ENCODE assay signal across 8 cellular contexts in the genomic region with DNA sequence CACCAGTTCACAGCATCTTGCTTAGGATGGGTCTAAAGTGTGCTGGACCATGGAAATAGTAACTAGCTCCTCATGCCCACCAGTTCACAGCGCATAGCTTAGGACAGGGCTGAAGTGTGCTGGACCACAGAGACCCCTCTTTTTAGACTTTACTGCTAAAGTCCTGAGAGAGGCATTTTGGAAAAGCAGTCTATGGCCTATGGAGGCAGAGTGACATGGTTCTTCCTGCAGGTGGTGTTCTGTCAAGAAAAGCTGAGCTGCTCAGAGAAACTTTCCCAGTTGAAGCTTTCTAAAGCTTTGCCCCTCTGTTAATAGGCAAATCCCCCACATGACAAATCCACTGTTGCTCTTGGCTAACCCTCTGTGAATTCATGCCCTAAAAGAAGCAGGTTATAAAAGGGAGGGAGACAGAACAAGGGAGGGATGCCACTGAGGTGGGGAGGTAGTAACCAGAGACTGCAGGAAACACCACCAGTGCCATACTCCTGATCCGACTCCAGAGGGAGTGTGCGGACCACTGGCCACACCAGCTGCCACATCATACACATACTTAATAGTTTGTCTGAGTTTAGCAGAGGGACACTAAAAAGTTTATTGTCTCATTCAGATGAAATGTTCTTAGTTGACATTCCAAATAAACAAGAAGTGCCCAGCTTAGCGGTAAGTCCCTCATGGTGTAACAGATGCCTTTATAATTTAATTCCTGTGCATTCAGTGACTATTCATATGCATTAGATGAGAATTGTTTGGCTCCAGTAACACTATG.
DNase-seq lines count a peak whose midpoint lies in the region; TF ChIP-seq lines count a peak whose summit lies in the region.

No MANE protein-coding gene starts in this region.

- intact Hi-C loops in CD14-positive monocyte (cut with micrococcal nuclease): no loop called here

- no peaks in the 10 kb centered on the region for H3K9me3 Mint-ChIP-seq in CD14-positive monocyte

- DNase-seq in DMS114 treated with DMSO at 0.1 percent for 48 hours (lab: John Stamatoyannopoulos, UW; ENCODE audit: unreplicated experiment): peak; percentile 8
- DNase-seq in HuH-7.5 (ENCODE audit: low spot score): peak; percentile 18
- DNase-seq in astrocyte of the hippocampus (ENCODE audit: low read depth, low spot score): peak; percentile 58
- peak; percentile 12 to 52 for DNase-seq in lung microvascular endothelial cell (ENCODE audit: low read depth in 2 of 2)
- no peak for DNase-seq in CD14-positive monocyte (ENCODE audit: low spot score)
- no peak for DNase-seq in NCI-H2196 treated with DMSO at 0.1 percent for 48 hours (lab: John Stamatoyannopoulos, UW; ENCODE audit: unreplicated experiment)
- DNase-seq in T1000 (lab: John Stamatoyannopoulos, UW): no peak
- no peak for DNase-seq in activated T-cell treated with anti-CD3 and anti-CD28 coated beads, Interleukin-2, amount 50 U/mL, for 1 hour

- H3K27me3 Mint-ChIP-seq in CD14-positive monocyte (ENCODE audit: low read depth in 3 of 3): peaks cover 6 to 8% (median 6%) of the 10 kb centered on the region in 3 donors

- H3K27ac Mint-ChIP-seq in CD14-positive monocyte: no peak overlapping the region

- no peak for TF ChIP-seq CTCF in CD14-positive monocyte (IDR thresholded peaks at IDR 0.05)

- H3K4me3 Mint-ChIP-seq in CD14-positive monocyte: no peak overlapping the region

- peaks cover 13% of the 10 kb centered on the region for H3K4me1 Mint-ChIP-seq in CD14-positive monocyte

- H3K36me3 Mint-ChIP-seq in CD14-positive monocyte: no peaks in the 10 kb centered on the region

Comparison
In these comparisons a context has a peak if more than half of its experiments do, and no peak if none do; other contexts are left out.
1. DNase-seq: peak in DMS114 treated with DMSO at 0.1 percent for 48 hours (single experiment), HuH-7.5 (single experiment), astrocyte of the hippocampus (single experiment) and lung microvascular endothelial cell (2 of 2); none in CD14-positive monocyte (single experiment), NCI-H2196 treated with DMSO at 0.1 percent for 48 hours (single experiment), T1000 (single experiment) and activated T-cell treated with anti-CD3 and anti-CD28 coated beads, Interleukin-2, amount 50 U/mL, for 1 hour (single experiment).